Comparison of ENCODE assay signal across 27 cellular contexts in the genomic region with DNA sequence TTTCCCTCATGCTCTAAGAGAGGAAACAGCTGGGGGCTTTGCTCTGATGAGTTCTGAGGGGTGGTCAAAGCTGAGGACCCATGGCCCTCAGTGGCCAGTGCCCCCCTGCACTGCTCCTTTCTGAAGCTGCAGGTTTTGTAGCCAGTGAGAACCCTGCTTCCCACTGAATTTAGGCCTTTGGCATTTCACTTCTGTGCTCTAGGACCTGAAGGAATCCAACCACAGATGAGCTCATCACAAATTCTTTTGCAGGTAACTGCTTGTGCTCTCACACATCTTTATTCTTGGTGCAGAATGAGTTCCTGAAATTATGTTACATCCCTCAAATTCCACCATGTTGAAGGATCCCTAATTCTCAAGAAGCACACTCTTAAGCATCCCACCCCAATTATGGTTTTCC.
DNase-seq lines count a peak whose midpoint lies in the region; ATAC-seq, FAIRE-seq and TF ChIP-seq lines count a peak whose summit lies in the region.
"Had no signal": no experiment of that assay in that cellular context is flagged by ENCODE, and none has a peak within 500 bp of the region (broad histone marks: within the 10 kb centered on the region; RNA-seq: fewer than 3 reads in every experiment).

No MANE protein-coding gene starts in this region.

- no peaks in the 10 kb centered on the region for H3K27me3 ChIP-seq in mammary epithelial cell (ENCODE audit: insufficient read depth, low read length)
- H3K27me3 ChIP-seq in breast epithelium, result no peaks in the 10 kb centered on the region
- no peaks in the 10 kb centered on the region for H3K27me3 ChIP-seq in bronchial epithelial cell (ENCODE audit: control insufficient read depth, insufficient read depth, low read length)
- no peaks in the 10 kb centered on the region for H3K27me3 ChIP-seq in keratinocyte (ENCODE audit: control insufficient read depth, extremely low read depth, insufficient read depth, low read length)
- H3K27me3 ChIP-seq: BLaER1 treated with 17β-estradiol and CSF1 and Interleukin-3, amounts not matched to agents 10 nM and 100 nM; Peyer's patch had no signal

- H3K27ac ChIP-seq in mammary epithelial cell (ENCODE audit: insufficient read depth, low read depth, low read length) (no peak overlapping the region), breast epithelium (no peak overlapping the region), keratinocyte (ENCODE audit: control insufficient read depth, insufficient read depth, low read length) (no peak overlapping the region)
- H3K27ac ChIP-seq: 22Rv1; BLaER1 treated with 17β-estradiol and CSF1 and Interleukin-3, amounts not matched to agents 10 nM and 100 nM; KMS-11; Peyer's patch had no signal

- H3K9me1 ChIP-seq in keratinocyte (ENCODE audit: control insufficient read depth, extremely low read depth, insufficient read depth, low read length), result no peaks in the 10 kb centered on the region

- H3K9me3 ChIP-seq in mammary epithelial cell (replicated peaks; ENCODE audit: insufficient read depth, low read length), result no peaks in the 10 kb centered on the region
- no peaks in the 10 kb centered on the region for H3K9me3 ChIP-seq in breast epithelium
- H3K9me3 ChIP-seq in keratinocyte (ENCODE audit: control insufficient read depth, low read depth, low read length), result no peaks in the 10 kb centered on the region
- H3K9me3 ChIP-seq: Caco-2, Peyer's patch had no signal

- CTCF ChIA-PET in mammary epithelial cell (lab: Charles Lee; ENCODE audit: low non-redundant PET), result no interaction called here

- DNase-seq in mammary epithelial cell, result peak; percentile 70
- no peak for DNase-seq in breast epithelium (ENCODE audit: low spot score in 2 of 2)
- peak; percentile 79 for DNase-seq in bronchial epithelial cell (ENCODE audit: low read depth)
- no peak for DNase-seq in keratinocyte (ENCODE audit: low read depth, low spot score)
- DNase-seq in HCEC 1CT, result no peak
- no peak for DNase-seq in hepatic stellate cell (ENCODE audit: low spot score)
- no peak for DNase-seq in stimulated activated CD4-positive, alpha-beta T cell treated with anti-CD3 and anti-CD28 coated beads, Interleukin-12 subunit alpha, Interleukin-12 subunit beta, amount 100 ng/mL, for 4 hours
- DNase-seq: ACHN; Caco-2; CD4-positive, alpha-beta memory T cell; DMS 273 treated with DMSO at 0.1 percent for 48 hours; DMS79 treated with DMSO at 0.1 percent for 48 hours; HFFc6; MV-4-11; NCI-H1105 treated with DMSO at 0.1 percent for 48 hours; NCI-H2029 treated with DMSO at 0.1 percent for 48 hours; NCI-H2171; NCI-H524 treated with DMSO at 0.1 percent for 48 hours; NCI-H82; Peyer's patch had no signal

- H3K9ac ChIP-seq in mammary epithelial cell (ENCODE audit: insufficient read depth, low read length), result no peak overlapping the region
- no peak overlapping the region for H3K9ac ChIP-seq in keratinocyte (ENCODE audit: control insufficient read depth, extremely low read depth, insufficient read depth, low read length)
- H3K9ac ChIP-seq: BLaER1 treated with 17β-estradiol and CSF1 and Interleukin-3, amounts not matched to agents 10 nM and 100 nM; KMS-11 had no signal

- BruUV-seq in mammary epithelial cell (replicated peaks; lab: Mats Ljungman, UMichigan), result no TSS peak

- H3K4me3 ChIP-seq in mammary epithelial cell (replicated peaks in 1 of 3; ENCODE audit: insufficient read depth in 1 of 3, low read depth in 2 of 3, low read length in 3 of 3) (no peak overlapping the region), breast epithelium (no peak overlapping the region), bronchial epithelial cell (ENCODE audit: low read depth, low read length) (no peak overlapping the region), keratinocyte (ENCODE audit: control insufficient read depth in 2 of 3, extremely low read depth in 1 of 3, insufficient read depth in 2 of 3, low read depth in 1 of 3, low read length in 3 of 3) (no peak overlapping the region)
- H3K4me3 ChIP-seq: BLaER1 treated with 17β-estradiol and CSF1 and Interleukin-3, amounts not matched to agents 10 nM and 100 nM; Peyer's patch had no signal

- no peaks in the 10 kb centered on the region for H3K79me2 ChIP-seq in mammary epithelial cell (ENCODE audit: insufficient read depth, low read length)
- H3K79me2 ChIP-seq in keratinocyte (ENCODE audit: control insufficient read depth, insufficient read depth, low read length), result no peaks in the 10 kb centered on the region

- no peaks in the 10 kb centered on the region for H4K20me1 ChIP-seq in mammary epithelial cell (ENCODE audit: insufficient read depth, low read length)
- H4K20me1 ChIP-seq in keratinocyte (ENCODE audit: control insufficient read depth, extremely low read depth, insufficient read depth, low read length), result no peaks in the 10 kb centered on the region
- H4K20me1 ChIP-seq: BLaER1 treated with 17β-estradiol and CSF1 and Interleukin-3, amounts not matched to agents 10 nM and 100 nM had no signal

- no peak overlapping the region for H2AFZ ChIP-seq in mammary epithelial cell (ENCODE audit: low read depth, low read length)
- no peak overlapping the region for H2AFZ ChIP-seq in keratinocyte (ENCODE audit: control insufficient read depth, low read length)

- ATAC-seq in HG02973 (IDR thresholded peaks at IDR 0.05; ENCODE audit: unreplicated experiment), result no peak
- ATAC-seq: Right ventricle myocardium inferior had no signal

- dilution Hi-C loops in mammary epithelial cell (cut with HindIII; ENCODE audit: low sequenced_read_pairs), result loop anchor here (10.0 kb wide), 1 partner anchor 216 kb away; no protein-coding TSS in a partner anchor
- dilution Hi-C loops in keratinocyte (cut with MboI; ENCODE audit: extremely low pct_ligation_motif_present, low sequenced_read_pairs), result no loop called here

- TF ChIP-seq CTCF in mammary epithelial cell (conservative IDR thresholded peaks at IDR 0.05 in 1 of 2, IDR thresholded peaks at IDR 0.05 in 1 of 2; ENCODE audit: extremely low read depth in 1 of 2, insufficient read depth in 1 of 2, low read depth in 1 of 2, low read length in 2 of 2) (no peak), breast epithelium (IDR thresholded peaks at IDR 0.05) (no peak), bronchial epithelial cell (IDR thresholded peaks at IDR 0.05; ENCODE audit: insufficient read depth, low read length, severe bottlenecking) (no peak), keratinocyte (optimal IDR thresholded peaks at IDR 0.05 in 1 of 3, IDR thresholded peaks at IDR 0.05 in 1 of 3, conservative IDR thresholded peaks at IDR 0.05 in 1 of 3; ENCODE audit: extremely low read depth in 1 of 3, insufficient read depth in 2 of 3, low read length in 3 of 3) (no peak)

- intact Hi-C loops in mammary epithelial cell (cut with micrococcal nuclease), result loop anchor here (2.0 kb wide), 1 partner anchor 248 kb away; a partner anchor contains a TSS
- intact Hi-C loops in breast epithelium (cut with DNase I; ENCODE audit: low total_unique reads), result no loop called here

- in situ Hi-C loops in mammary epithelial cell (cut with MboI; ENCODE audit: low sequenced_read_pairs in 2 of 2), result loop anchor here in 1 of 2 donors (25.0 kb wide), 1 partner anchor 246 kb away; a partner anchor contains a TSS

- no peak for FAIRE-seq in bronchial epithelial cell (lab: Jason Lieb, UNC)
- FAIRE-seq in keratinocyte (lab: Jason Lieb, UNC), result peak; percentile 99
- FAIRE-seq: H54, HTR-8/SVneo had no signal

- TF ChIP-seq POLR2A in breast epithelium (IDR thresholded peaks at IDR 0.05), result no peak

- H3K36me3 ChIP-seq in mammary epithelial cell (ENCODE audit: insufficient read depth, low read length) (no peaks in the 10 kb centered on the region), breast epithelium (no peaks in the 10 kb centered on the region), bronchial epithelial cell (ENCODE audit: control insufficient read depth, insufficient read depth, low read length) (no peaks in the 10 kb centered on the region), keratinocyte (ENCODE audit: control insufficient read depth in 2 of 2, extremely low read depth in 1 of 2, insufficient read depth in 2 of 2, low read length in 2 of 2) (no peaks in the 10 kb centered on the region)
- H3K36me3 ChIP-seq: BLaER1 treated with 17β-estradiol and CSF1 and Interleukin-3, amounts not matched to agents 10 nM and 100 nM; Peyer's patch had no signal

- H3K4me2 ChIP-seq in mammary epithelial cell (ENCODE audit: insufficient read depth, low read depth, low read length) (peak overlapping the region; percentile 28), keratinocyte (ENCODE audit: control insufficient read depth, extremely low read depth, insufficient read depth, low read depth, low read length) (peak overlapping the region; percentile 15)
- H3K4me2 ChIP-seq: BLaER1 treated with 17β-estradiol and CSF1 and Interleukin-3, amounts not matched to agents 10 nM and 100 nM; KMS-11 had no signal

- peaks cover 31% of the 10 kb centered on the region for H3K4me1 ChIP-seq in mammary epithelial cell (ENCODE audit: insufficient read depth, low read length)
- peaks cover 5 to 6% of the 10 kb centered on the region in 2 donors for H3K4me1 ChIP-seq in breast epithelium
- peaks cover 26% of the 10 kb centered on the region for H3K4me1 ChIP-seq in keratinocyte (ENCODE audit: control insufficient read depth, extremely low read depth, insufficient read depth, low read length)

Comparison
In these comparisons a context has a peak if more than half of its experiments do, and no peak if none do; other contexts are left out.
1. DNase-seq: peak in mammary epithelial cell (single experiment) and bronchial epithelial cell (single experiment); none in breast epithelium (0 of 2), keratinocyte (single experiment), HCEC 1CT (single experiment), hepatic stellate cell (single experiment) and stimulated activated CD4-positive, alpha-beta T cell treated with anti-CD3 and anti-CD28 coated beads, Interleukin-12 subunit alpha, Interleukin-12 subunit beta, amount 100 ng/mL, for 4 hours (single experiment).